ENCODE assay signal across 20 cellular contexts in the genomic region with DNA sequence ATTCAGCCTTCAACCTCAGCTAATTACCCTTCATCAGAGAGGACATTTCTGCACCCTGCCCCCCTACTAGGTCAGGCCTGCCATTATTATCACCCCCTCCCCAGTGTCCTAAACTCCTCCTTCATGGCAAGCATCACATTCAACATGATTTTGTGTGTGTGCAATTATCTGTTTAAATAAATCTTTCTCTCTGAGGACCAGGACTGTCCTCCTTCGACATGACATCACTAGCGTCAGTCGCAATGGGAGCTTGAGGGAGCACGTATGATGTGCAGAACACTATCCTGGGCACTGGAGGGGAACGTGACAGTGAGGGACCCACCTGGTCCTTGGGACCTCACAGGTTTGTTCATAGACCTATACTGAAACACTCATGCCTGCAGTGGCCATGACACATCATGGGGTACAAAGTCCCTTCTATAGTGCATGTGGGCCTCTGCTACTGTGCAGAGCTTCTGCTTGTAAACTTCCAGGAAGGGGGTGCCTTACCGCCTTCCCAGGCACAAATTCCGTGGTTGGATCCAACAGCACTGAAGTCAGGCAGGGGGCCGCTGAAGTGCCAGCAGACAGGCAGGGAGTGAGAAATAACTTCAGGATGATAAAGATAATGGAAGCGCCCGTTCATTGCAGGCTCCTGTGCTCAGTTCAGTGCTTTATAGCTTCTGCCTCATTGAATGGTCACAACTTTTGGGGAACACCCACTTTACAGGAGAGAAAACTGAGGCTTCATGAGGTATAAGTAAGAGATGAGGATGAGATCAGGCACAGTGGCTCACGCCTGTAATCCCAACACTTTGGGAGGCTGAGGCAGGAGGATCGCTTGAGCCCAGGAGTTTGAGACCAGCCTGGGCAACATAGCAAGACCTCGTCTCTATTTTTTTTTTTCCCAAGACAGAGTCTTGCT. TPM values are rescaled to one million over a fixed set of nuclear protein-coding genes. Genes with fewer than 3 reads are reported as not detected.
A peak's percentile ranks its signal among the peaks of the same experiment; 100 is the strongest.
DNase-seq lines count a peak whose midpoint lies in the region; ATAC-seq, FAIRE-seq and TF ChIP-seq lines count a peak whose summit lies in the region.
"Had no signal": no experiment of that assay in that cellular context is flagged by ENCODE, and none has a peak within 500 bp of the region (broad histone marks: within the 10 kb centered on the region; RNA-seq: fewer than 3 reads in every experiment).

No MANE protein-coding gene starts in this region.

- in situ Hi-C loops in transverse colon (cut with MboI; ENCODE audit: low pct_ligation_motif_present in 1 of 4, low pct_unique_long_range_greater_than_20kb in 1 of 4, low sequenced_read_pairs in 3 of 4), result loop anchor here in 2 of 4 donors (25.0 kb wide), 2 partner anchors 161 to 336 kb away; a partner anchor contains a TSS
- in situ Hi-C loops in KBM-7 (cut with MboI; ENCODE audit: low pct_unique_long_range_greater_than_20kb, low sequenced_read_pairs), result loop anchor here (25.0 kb wide), 1 partner anchor 336 kb away; a partner anchor contains a TSS

- no peak for FAIRE-seq in kidney (lab: Jason Lieb, UNC)
- FAIRE-seq: urothelium cell line had no signal

- H3K9me3 ChIP-seq in lower lobe of right lung (no peaks in the 10 kb centered on the region), transverse colon (no peaks in the 10 kb centered on the region), kidney (ENCODE audit: control insufficient read depth in 1 of 2, low read length in 2 of 2) (no peaks in the 10 kb centered on the region)
- H3K9me3 ChIP-seq: esophagus muscularis mucosa, heart right ventricle, right lobe of liver had no signal

- no peaks in the 10 kb centered on the region for H3K9me3 Mint-ChIP-seq in activated CD8-positive, alpha-beta memory T cell treated with anti-CD3 and anti-CD28 coated beads, Interleukin-2, amount 10 ng/mL, durations not matched to agents 7 days and 5 days (ENCODE audit: low read depth)
- H3K9me3 Mint-ChIP-seq: activated T-cell treated with anti-CD3 and anti-CD28 coated beads, Interleukin-2, amount 50 U/mL, for 72 hours; naive B cell had no signal

- H3K36me3 Mint-ChIP-seq in activated CD8-positive, alpha-beta memory T cell treated with anti-CD3 and anti-CD28 coated beads, Interleukin-2, amount 10 ng/mL, durations not matched to agents 7 days and 5 days, result peaks cover 5% of the 10 kb centered on the region
- H3K36me3 Mint-ChIP-seq: naive B cell had no signal

- no peak for TF ChIP-seq POLR2A in transverse colon (IDR thresholded peaks at IDR 0.05)

- no peaks in the 10 kb centered on the region for H3K36me3 ChIP-seq in lower lobe of right lung
- no peaks in the 10 kb centered on the region for H3K36me3 ChIP-seq in transverse colon
- no peaks in the 10 kb centered on the region for H3K36me3 ChIP-seq in kidney (ENCODE audit: control insufficient read depth in 1 of 2, insufficient read depth in 2 of 2, low read length in 2 of 2)
- H3K36me3 ChIP-seq: esophagus muscularis mucosa, heart right ventricle, right lobe of liver had no signal

- no peak overlapping the region for H3K4me3 Mint-ChIP-seq in activated CD8-positive, alpha-beta memory T cell treated with anti-CD3 and anti-CD28 coated beads, Interleukin-2, amount 10 ng/mL, durations not matched to agents 7 days and 5 days
- H3K4me3 Mint-ChIP-seq: activated T-cell treated with anti-CD3 and anti-CD28 coated beads, Interleukin-2, amount 50 U/mL, for 72 hours had no signal

- no peaks in the 10 kb centered on the region for H3K27me3 Mint-ChIP-seq in activated CD8-positive, alpha-beta memory T cell treated with anti-CD3 and anti-CD28 coated beads, Interleukin-2, amount 10 ng/mL, durations not matched to agents 7 days and 5 days

- H3K4me1 Mint-ChIP-seq in activated CD8-positive, alpha-beta memory T cell treated with anti-CD3 and anti-CD28 coated beads, Interleukin-2, amount 10 ng/mL, durations not matched to agents 7 days and 5 days, result peaks cover 70% of the 10 kb centered on the region
- H3K4me1 Mint-ChIP-seq: naive B cell had no signal

- no peak for ATAC-seq in activated CD8-positive, alpha-beta memory T cell treated with anti-CD3 and anti-CD28 coated beads, Interleukin-2, amount 10 ng/mL, durations not matched to agents 7 days and 5 days
- no peak for ATAC-seq in lower lobe of right lung
- no peak for ATAC-seq in GM19467 (IDR thresholded peaks at IDR 0.05; ENCODE audit: unreplicated experiment)
- ATAC-seq: activated T-cell treated with anti-CD3 and anti-CD28 coated beads, Interleukin-2, amount 50 U/mL, for 72 hours; heart right ventricle; right lobe of liver had no signal

- H3K4me1 ChIP-seq in lower lobe of right lung, result peaks cover 79% of the 10 kb centered on the region
- peaks cover 38 to 84% (median 60%) of the 10 kb centered on the region in 4 donors for H3K4me1 ChIP-seq in transverse colon
- H3K4me1 ChIP-seq in kidney (ENCODE audit: control insufficient read depth in 1 of 2, insufficient read depth in 1 of 2, low read depth in 1 of 2, low read length in 2 of 2), result peaks cover 0 to 15% of the 10 kb centered on the region in 2 donors

- CTCF ChIA-PET in activated CD8-positive, alpha-beta memory T cell treated with anti-CD3 and anti-CD28 coated beads, Interleukin-2, amount 10 ng/mL, durations not matched to agents 7 days and 5 days (lab: Charles Lee), result interaction anchor here (1.1 kb wide), 1 partner anchor 71 kb away, joined by 3 read pairs; no protein-coding TSS in a partner anchor
- CTCF ChIA-PET in RWPE1 (lab: Yijun Ruan, JAX), result interaction anchor here (0.6 to 1.0 kb wide), 2 partner anchors 10 to 200 kb away, joined by 3 to 4 read pairs; no protein-coding TSS in a partner anchor

- no peak for TF ChIP-seq EP300 in transverse colon (IDR thresholded peaks at IDR 0.05; ENCODE audit: low read depth)

- no peak overlapping the region for H3K4me3 ChIP-seq in lower lobe of right lung
- H3K4me3 ChIP-seq in transverse colon, result no peak overlapping the region
- H3K4me3 ChIP-seq in kidney (ENCODE audit: low read length in 2 of 2), result no peak overlapping the region
- H3K4me3 ChIP-seq: esophagus muscularis mucosa, heart right ventricle, right lobe of liver had no signal

- H3K27me3 ChIP-seq in lower lobe of right lung (ENCODE audit: low read depth), result no peaks in the 10 kb centered on the region
- no peaks in the 10 kb centered on the region for H3K27me3 ChIP-seq in transverse colon
- H3K27me3 ChIP-seq: esophagus muscularis mucosa, heart right ventricle, right lobe of liver had no signal

- intact Hi-C loops in lower lobe of right lung (cut with DNase I), result no loop called here
- intact Hi-C loops in transverse colon (cut with DNase I; ENCODE audit: low total_unique reads), result no loop called here
- intact Hi-C loops in kidney (cut with DNase I), result no loop called here

- H3K27ac Mint-ChIP-seq in activated CD8-positive, alpha-beta memory T cell treated with anti-CD3 and anti-CD28 coated beads, Interleukin-2, amount 10 ng/mL, durations not matched to agents 7 days and 5 days, result peak overlapping the region; percentile 35
- H3K27ac Mint-ChIP-seq: activated T-cell treated with anti-CD3 and anti-CD28 coated beads, Interleukin-2, amount 50 U/mL, for 72 hours; naive B cell had no signal

- no peak for TF ChIP-seq CTCF in RWPE1 (conservative IDR thresholded peaks at IDR 0.05; ENCODE audit: low read depth)
- no peak for TF ChIP-seq CTCF in lower lobe of right lung (IDR thresholded peaks at IDR 0.05)
- TF ChIP-seq CTCF in transverse colon (IDR thresholded peaks at IDR 0.05), result no peak
- TF ChIP-seq CTCF in kidney (IDR thresholded peaks at IDR 0.05; ENCODE audit: borderline replicate concordance, extremely low read depth, insufficient read depth), result no peak

- H3K9ac ChIP-seq in kidney (ENCODE audit: low read length in 2 of 2), result no peak overlapping the region
- H3K9ac ChIP-seq: KMS-11 had no signal

- H3K27ac ChIP-seq in RWPE1 (peak overlapping the region; percentile 90), lower lobe of right lung (peak overlapping the region; percentile 5), transverse colon (peak overlapping the region; percentile 84 to 94 (median 88)), kidney (ENCODE audit: low read depth in 2 of 2, low read length in 2 of 2) (no peak overlapping the region)
- H3K27ac ChIP-seq: heart right ventricle, KMS-11, right lobe of liver had no signal

- 61 to 62% methylated on average over 2 to 13 of the region's 13 CpGs for WGBS in transverse colon (ENCODE audit: low coverage in 1 of 2), 2 donors

- POLR2A ChIA-PET in RWPE1 (lab: Yijun Ruan, JAX; ENCODE audit: low non-redundant PET), result no interaction called here

- DNase-seq in activated CD8-positive, alpha-beta memory T cell treated with anti-CD3 and anti-CD28 coated beads, Interleukin-2, amount 10 ng/mL, durations not matched to agents 7 days and 5 days, result no peak
- no peak for DNase-seq in activated CD8-positive, alpha-beta memory T cell treated with anti-CD3 and anti-CD28 coated beads, Interleukin-2, amount 50 U/mL, for 4 hours
- no peak for DNase-seq in RWPE1 (ENCODE audit: low spot score)
- DNase-seq in lower lobe of right lung, result no peak
- peak; percentile 68 for DNase-seq in transverse colon
- no peak for DNase-seq in kidney
- DNase-seq in KBM-7, result no peak
- DNase-seq: activated T-cell treated with anti-CD3 and anti-CD28 coated beads, Interleukin-2, amount 50 U/mL, for 72 hours; cortex of kidney; H7; heart right ventricle; naive B cell; NCI-H1436 treated with DMSO at 0.1 percent for 48 hours; NCI-H446; stimulated activated CD4-positive, alpha-beta T cell treated with anti-CD3 and anti-CD28 coated beads, Interleukin-2, amount 100 ng/mL, for 48 hours had no signal

RNA-seq across cellular contexts. Expression of a gene that starts 36.0 kb away (rescaled TPM):
- 10 to 100 TPM; 22.8 to 26.0 TPM for total RNA-seq in activated CD8-positive, alpha-beta memory T cell treated with anti-CD3 and anti-CD28 coated beads, Interleukin-2, amount 10 ng/mL, durations not matched to agents 7 days and 5 days
- total RNA-seq in lower lobe of right lung, result 88.6 TPM
- total RNA-seq in transverse colon, result 100 to 1,000 TPM in 1 of 4 donors, 10 to 100 TPM in 2, 1 to 10 TPM in 1; 7.9 to 193 (median 13.3) TPM
- 32.8 TPM for total RNA-seq in kidney
- polyA plus RNA-seq in kidney (ENCODE audit: insufficient read depth, low read depth, low replicate concordance), result 14.3 TPM

Comparison
In these comparisons a context has a peak if more than half of its experiments do, and no peak if none do; other contexts are left out.
1. H3K27ac ChIP-seq: peak in RWPE1 (single experiment), lower lobe of right lung (single experiment) and transverse colon (4 of 4); none in kidney (0 of 2).